In the genomic region with DNA sequence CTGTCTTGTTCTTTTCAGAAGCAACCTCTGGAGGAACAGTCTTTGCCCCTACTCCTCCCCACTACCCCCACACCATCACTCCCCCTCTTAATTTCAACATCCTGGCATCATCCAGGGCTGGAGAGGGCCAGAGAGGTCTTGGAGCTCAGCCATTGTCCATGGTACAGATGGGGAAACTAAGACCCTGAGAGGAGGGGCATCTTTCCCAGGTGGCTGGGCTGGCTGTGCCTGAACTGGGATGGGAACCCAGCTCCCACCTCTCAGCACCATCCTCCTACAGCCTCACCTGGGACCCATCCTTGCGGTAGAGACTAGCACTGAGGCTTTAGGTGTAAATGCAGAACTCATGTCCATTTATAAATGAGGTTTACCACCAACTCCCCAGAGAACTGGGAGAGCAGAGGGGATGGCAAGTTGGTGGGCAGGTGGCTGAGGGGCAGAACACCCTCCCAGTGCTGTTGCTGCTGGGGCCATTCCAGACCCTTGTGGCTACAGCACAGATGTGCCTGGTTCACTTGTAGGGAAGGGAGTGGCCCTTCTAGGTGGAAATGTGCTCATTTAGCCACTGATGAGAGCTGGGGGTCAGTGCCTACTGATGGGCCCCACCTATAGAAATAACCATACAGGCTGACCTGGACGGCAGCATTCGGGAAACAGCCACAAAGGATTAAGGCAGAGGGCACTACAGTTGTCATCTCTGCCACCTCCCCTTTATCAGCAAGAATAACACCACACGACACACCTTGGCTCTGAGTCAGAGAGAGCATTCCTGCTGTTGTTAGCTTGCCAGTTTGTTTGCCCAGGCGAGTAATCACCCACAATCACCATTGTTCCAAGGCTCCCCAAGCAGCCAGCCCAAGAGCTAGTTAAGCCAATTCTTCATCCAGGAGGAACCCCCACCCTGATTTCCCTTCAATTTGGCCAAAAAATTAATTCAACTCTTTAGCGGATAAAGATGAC, we compare ENCODE assay signal across 11 cellular contexts. TPM values are rescaled to one million over a fixed set of nuclear protein-coding genes. Genes with fewer than 3 reads are reported as not detected.
A peak's percentile ranks its signal among the peaks of the same experiment; 100 is the strongest.
DNase-seq lines count a peak whose midpoint lies in the region; ATAC-seq, FAIRE-seq and TF ChIP-seq lines count a peak whose summit lies in the region.
"Had no signal": no experiment of that assay in that cellular context is flagged by ENCODE, and none has a peak within 500 bp of the region (broad histone marks: within the 10 kb centered on the region; RNA-seq: fewer than 3 reads in every experiment).

No MANE protein-coding gene starts in this region.

- peaks cover 14% of the 10 kb centered on the region for H3K9me3 ChIP-seq in SJSA1 (replicated peaks)
- peaks cover 0 to 27% (median 9%) of the 10 kb centered on the region in 11 donors for H3K9me3 ChIP-seq in heart right ventricle

- H3K4me1 ChIP-seq in SJSA1 (replicated peaks) (peaks cover 23% of the 10 kb centered on the region), heart right ventricle (peaks cover 7 to 46% (median 22%) of the 10 kb centered on the region in 9 donors)

- peak in 7 of 8 donors; percentile 34 to 77 (median 65) for ATAC-seq in heart right ventricle

- 50 to 54% methylated on average over 6 of the region's 6 CpGs for WGBS in heart right ventricle, 2 donors

- H3K27me3 ChIP-seq in SJSA1 (replicated peaks) (peaks cover 16% of the 10 kb centered on the region), heart right ventricle (peaks cover 0 to 41% (median 20%) of the 10 kb centered on the region in 7 donors)

- H3K4me3 ChIP-seq in SJSA1: no peak overlapping the region
- no peak overlapping the region for H3K4me3 ChIP-seq in heart right ventricle
- no peak overlapping the region for H3K4me3 ChIP-seq in skin epidermis
- H3K4me3 ChIP-seq: ascending aorta had no signal

- TF ChIP-seq CTCF in heart right ventricle (IDR thresholded peaks at IDR 0.05): no peak

- no peak for TF ChIP-seq POLR2A in H54 (IDR thresholded peaks at IDR 0.05; ENCODE audit: low read depth, low read length)

- DNase-seq in H54 (ENCODE audit: insufficient read length, low spot score): peak; percentile 55
- peak; percentile 53 to 61 for DNase-seq in SJSA1 (ENCODE audit: low read depth in 1 of 2, low spot score in 2 of 2)
- DNase-seq in heart right ventricle: peak in 1 of 2 donors; percentile 46
- DNase-seq in hepatic stellate cell (ENCODE audit: low spot score): no peak
- DNase-seq in stimulated activated naive CD4-positive, alpha-beta T cell treated with Interleukin-2 at 50 U/mL for 16 hours (lab: John Stamatoyannopoulos, UW): no peak
- no peak for DNase-seq in caudate nucleus (lab: John Stamatoyannopoulos, UW)
- no peak for DNase-seq in activated naive CD4-positive, alpha-beta T cell treated with anti-CD3 and anti-CD28 coated beads, Interleukin-2, amount 50 U/mL, for 16 hours
- DNase-seq: activated CD4-positive, alpha-beta T cell treated with anti-CD3 and anti-CD28 coated beads, Interleukin-2, amount 50 U/mL, for 4 hours; HCEC 1CT had no signal

- H3K27ac ChIP-seq in SJSA1 (no peak overlapping the region), heart right ventricle (peak overlapping the region; percentile 12 to 79 (median 54)), skin epidermis (peak overlapping the region in 16 of 21 experiments; percentile 6 to 78 (median 36)), caudate nucleus (ENCODE audit: low read depth, low read length) (no peak overlapping the region)
- H3K27ac ChIP-seq: ascending aorta had no signal

- H3K36me3 ChIP-seq in SJSA1 (no peaks in the 10 kb centered on the region), heart right ventricle (no peaks in the 10 kb centered on the region)
- H3K36me3 ChIP-seq: ascending aorta had no signal

- intact Hi-C loops in heart right ventricle (cut with DNase I): no loop called here

- FAIRE-seq in H54 (lab: Jason Lieb, UNC): no peak

RNA-seq across cellular contexts. Expression of a gene that starts 2.1 kb away (rescaled TPM):
- total RNA-seq in SJSA1 (2014; rRNA removed; shearing (Covaris generic)): 0.50 TPM in 1 of 2 replicates, not detected in the other
- total RNA-seq in heart right ventricle: 10 to 100 TPM; 22.3 to 48.5 (median 40.8) TPM
- 10 to 100 TPM in 1 of 2 donors, 1 to 10 TPM in 1; 9.7 to 60.0 TPM for polyA plus RNA-seq in heart right ventricle

Comparison
In these comparisons a context has a peak if more than half of its experiments do, and no peak if none do; other contexts are left out.
1. DNase-seq: peak in H54 (single experiment) and SJSA1 (2 of 2); none in hepatic stellate cell (single experiment), stimulated activated naive CD4-positive, alpha-beta T cell treated with Interleukin-2 at 50 U/mL for 16 hours (single experiment), caudate nucleus (0 of 61) and activated naive CD4-positive, alpha-beta T cell treated with anti-CD3 and anti-CD28 coated beads, Interleukin-2, amount 50 U/mL, for 16 hours (single experiment).
2. H3K27ac ChIP-seq: peak in heart right ventricle (10 of 10) and skin epidermis (16 of 21); none in SJSA1 (single experiment) and caudate nucleus (single experiment).
3. RNA of a gene that starts 2.1 kb away (total RNA-seq): 22.3 to 48.5 TPM in heart right ventricle; 0.50 TPM in SJSA1; every median in the first group is over 10 times any median in the second.